Comparison of ENCODE assay signal across 8 cellular contexts in the genomic region with DNA sequence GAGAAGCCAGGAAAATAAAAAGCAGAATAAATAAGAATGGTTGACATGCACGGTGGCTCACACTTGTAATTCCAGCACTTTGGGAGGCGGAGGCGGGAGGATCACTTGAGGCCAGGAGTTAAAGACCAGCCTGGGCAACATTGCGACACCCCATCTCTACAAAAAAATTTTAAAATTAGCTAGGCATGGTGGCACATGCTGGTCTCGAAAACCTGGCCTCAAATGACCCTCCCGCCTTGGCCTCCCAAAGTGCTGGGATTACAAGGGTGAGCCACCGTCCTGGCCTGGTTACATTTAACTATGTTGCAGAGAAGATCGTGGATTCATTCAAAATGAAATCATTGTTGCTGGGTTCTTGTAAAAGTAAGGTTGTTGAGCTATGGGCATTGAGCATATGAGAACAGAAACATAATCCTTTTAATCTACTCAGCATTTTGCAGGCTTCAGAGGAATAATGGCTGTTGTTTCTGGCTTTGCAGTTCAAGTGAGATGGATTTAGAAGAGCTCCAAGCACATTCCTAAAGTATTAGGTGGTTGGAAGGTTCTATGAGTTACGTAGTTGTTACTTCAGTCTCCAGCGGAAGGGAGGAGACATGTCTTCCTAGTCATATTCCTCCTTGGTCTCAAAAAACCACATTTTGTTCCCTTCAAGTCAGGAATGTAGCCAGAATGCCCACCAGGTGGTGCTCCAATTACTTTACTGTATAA. TPM values are rescaled to one million over a fixed set of nuclear protein-coding genes. Genes with fewer than 3 reads are reported as not detected.
DNase-seq lines count a peak whose midpoint lies in the region; ATAC-seq, FAIRE-seq and TF ChIP-seq lines count a peak whose summit lies in the region.

No MANE protein-coding gene starts in this region.

- FAIRE-seq in small intestine (lab: Jason Lieb, UNC), result no peak

- POLR2A ChIA-PET in AG04449 (lab: Yijun Ruan, JAX), result interaction anchor here (0.6 to 1.6 kb wide), 6 partner anchors 9 to 49 kb away, joined by 3 to 18 read pairs (median 3); no protein-coding TSS in a partner anchor

- peak overlapping the region in 1 of 10 donors; percentile 41 for H3K27ac ChIP-seq in heart right ventricle
- no peak overlapping the region for H3K27ac ChIP-seq in small intestine (ENCODE audit: low read depth in 1 of 2, low read length in 1 of 2)

- ATAC-seq in heart right ventricle, result peak in 6 of 8 donors; percentile 37 to 93 (median 84)
- no peak for ATAC-seq in GM19467 (IDR thresholded peaks at IDR 0.05; ENCODE audit: unreplicated experiment)

- intact Hi-C loops in heart right ventricle (cut with DNase I), result loop anchor here in 1 of 10 donors (2.0 kb wide), 1 partner anchor 49 kb away; a partner anchor contains a TSS

- CTCF ChIA-PET in AG04449 (lab: Yijun Ruan, JAX), result interaction anchor here (0.8 to 4.4 kb wide), 16 partner anchors 9 to 247 kb away, joined by 3 to 86 read pairs (median 4); a partner anchor contains a TSS

- 84% methylated on average over 10 of the region's 10 CpGs for WGBS in heart right ventricle, 2 donors
- WGBS in small intestine, 3 donors, result 77 to 88% (median 85%) methylated on average over 10 of the region's 10 CpGs

- H3K9me3 ChIP-seq in heart right ventricle, result peaks cover 0 to 3% (median 0%) of the 10 kb centered on the region in 11 donors
- no peaks in the 10 kb centered on the region for H3K9me3 ChIP-seq in small intestine (ENCODE audit: control insufficient read depth, low read depth)

- peak; percentile 60 for TF ChIP-seq CTCF in AG04449 (IDR thresholded peaks at IDR 0.05; ENCODE audit: insufficient read depth, low read length, missing control alignments)
- TF ChIP-seq CTCF in GM12864 (IDR thresholded peaks at IDR 0.05; ENCODE audit: low read depth, low read length, missing control alignments), result peak; percentile 44
- TF ChIP-seq CTCF in heart right ventricle (IDR thresholded peaks at IDR 0.05), result peak in 7 of 9 donors; percentile 21 to 59 (median 50)

- H3K4me1 ChIP-seq in heart right ventricle (peaks cover 0 to 20% (median 4%) of the 10 kb centered on the region in 9 donors), small intestine (ENCODE audit: control insufficient read depth in 2 of 2, insufficient read depth in 1 of 2, low read depth in 1 of 2, low read length in 1 of 2) (no peaks in the 10 kb centered on the region)

- H3K4me3 ChIP-seq in AG04449 (ENCODE audit: low read depth, low read length), result no peak overlapping the region
- H3K4me3 ChIP-seq in GM12864 (ENCODE audit: low read depth, low read length), result no peak overlapping the region
- H3K4me3 ChIP-seq in heart right ventricle, result no peak overlapping the region
- no peak overlapping the region for H3K4me3 ChIP-seq in small intestine (ENCODE audit: low read depth in 1 of 2, low read length in 2 of 2)

- DNase-seq in AG04449 (ENCODE audit: low read depth, low spot score) (peak; percentile 99), GM12864 (ENCODE audit: low read depth) (peak; percentile 5), NCI-H510A (lab: John Stamatoyannopoulos, UW) (peak; percentile 27), heart right ventricle (peak in 1 of 2 donors; percentile 25), small intestine (peak; percentile 12), NCI-H128 (lab: John Stamatoyannopoulos, UW; ENCODE audit: unreplicated experiment) (no peak)
- peak; percentile 41 to 44 for DNase-seq in activated T-cell treated with anti-CD3 and anti-CD28 coated beads, Interleukin-2, amount 50 U/mL, for 48 hours

- no peaks in the 10 kb centered on the region for H3K36me3 ChIP-seq in heart right ventricle
- H3K36me3 ChIP-seq in small intestine (ENCODE audit: control insufficient read depth in 2 of 2, insufficient read depth in 2 of 2, low read length in 2 of 2), result no peaks in the 10 kb centered on the region

- H3K27me3 ChIP-seq in heart right ventricle (no peaks in the 10 kb centered on the region), small intestine (ENCODE audit: control insufficient read depth in 2 of 2, insufficient read depth in 2 of 2, low read length in 2 of 2) (no peaks in the 10 kb centered on the region)

RNA-seq across cellular contexts. Expression of a gene that starts 45.6 kb away (rescaled TPM):
- 10 to 100 TPM in 6 of 10 donors, 1 to 10 TPM in 4; 7.6 to 16.5 (median 10.9) TPM for total RNA-seq in heart right ventricle
- 1 to 10 TPM; 3.1 to 4.5 TPM for polyA plus RNA-seq in heart right ventricle
- polyA plus RNA-seq in small intestine, result 1 to 10 TPM in 2 of 3 donors, under 1 TPM in 1; 0.45 to 4.2 (median 1.6) TPM

RNA-seq across cellular contexts. Expression of a gene that starts 49.7 kb away (rescaled TPM):
- total RNA-seq in heart right ventricle, result 1 to 10 TPM; 3.0 to 5.5 (median 4.1) TPM
- polyA plus RNA-seq in heart right ventricle, result 1 to 10 TPM; 2.5 to 3.4 TPM
- polyA plus RNA-seq in small intestine, result 1 to 10 TPM; 2.7 to 8.2 (median 3.6) TPM
